Comparison of ENCODE assay signal across 1 cellular context in the genomic region with DNA sequence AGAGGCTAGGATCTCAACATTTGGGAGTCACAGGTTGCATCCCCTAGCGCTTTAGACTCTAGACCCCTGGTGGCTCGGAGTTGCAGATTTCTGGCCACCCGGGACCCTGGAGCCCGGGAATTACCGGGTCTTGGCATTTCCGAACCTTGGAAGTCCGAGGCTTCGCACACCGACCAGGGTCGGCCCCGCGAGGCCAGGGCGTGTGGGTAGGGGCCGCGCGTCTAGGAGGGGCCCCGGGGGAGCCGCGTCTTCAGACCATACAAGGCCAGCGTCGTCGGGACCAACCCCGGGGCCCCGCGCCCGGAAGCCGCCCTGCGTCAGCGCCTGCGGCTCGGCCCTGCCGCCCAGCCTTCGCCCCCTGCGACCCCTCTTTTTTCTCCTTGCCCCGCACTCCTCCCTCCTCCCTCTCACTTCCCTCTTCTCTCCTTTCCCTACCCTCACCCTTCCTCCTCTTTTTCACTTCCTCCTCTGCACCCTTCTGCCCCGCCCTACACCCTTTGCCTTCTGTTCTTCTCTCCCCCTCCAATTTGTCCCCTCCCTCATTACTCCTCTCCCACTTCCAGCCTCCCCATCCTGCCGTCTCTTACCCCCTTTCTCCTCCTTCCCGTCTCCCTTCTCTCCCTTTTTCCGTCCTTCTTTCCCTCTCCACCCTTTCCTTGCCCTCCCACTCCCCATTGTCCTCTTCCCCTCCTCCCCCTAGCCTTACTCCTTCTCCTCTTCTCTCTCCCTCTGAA.
TF ChIP-seq lines count a peak whose summit lies in the region.

No MANE protein-coding gene starts in this region.

TF ChIP-seq in HEK293, 187 proteins besides CTCF, POLR2A, EP300 and RAD21 (continued from another document and continues in another):
- TF ChIP-seq, protein P1, sequence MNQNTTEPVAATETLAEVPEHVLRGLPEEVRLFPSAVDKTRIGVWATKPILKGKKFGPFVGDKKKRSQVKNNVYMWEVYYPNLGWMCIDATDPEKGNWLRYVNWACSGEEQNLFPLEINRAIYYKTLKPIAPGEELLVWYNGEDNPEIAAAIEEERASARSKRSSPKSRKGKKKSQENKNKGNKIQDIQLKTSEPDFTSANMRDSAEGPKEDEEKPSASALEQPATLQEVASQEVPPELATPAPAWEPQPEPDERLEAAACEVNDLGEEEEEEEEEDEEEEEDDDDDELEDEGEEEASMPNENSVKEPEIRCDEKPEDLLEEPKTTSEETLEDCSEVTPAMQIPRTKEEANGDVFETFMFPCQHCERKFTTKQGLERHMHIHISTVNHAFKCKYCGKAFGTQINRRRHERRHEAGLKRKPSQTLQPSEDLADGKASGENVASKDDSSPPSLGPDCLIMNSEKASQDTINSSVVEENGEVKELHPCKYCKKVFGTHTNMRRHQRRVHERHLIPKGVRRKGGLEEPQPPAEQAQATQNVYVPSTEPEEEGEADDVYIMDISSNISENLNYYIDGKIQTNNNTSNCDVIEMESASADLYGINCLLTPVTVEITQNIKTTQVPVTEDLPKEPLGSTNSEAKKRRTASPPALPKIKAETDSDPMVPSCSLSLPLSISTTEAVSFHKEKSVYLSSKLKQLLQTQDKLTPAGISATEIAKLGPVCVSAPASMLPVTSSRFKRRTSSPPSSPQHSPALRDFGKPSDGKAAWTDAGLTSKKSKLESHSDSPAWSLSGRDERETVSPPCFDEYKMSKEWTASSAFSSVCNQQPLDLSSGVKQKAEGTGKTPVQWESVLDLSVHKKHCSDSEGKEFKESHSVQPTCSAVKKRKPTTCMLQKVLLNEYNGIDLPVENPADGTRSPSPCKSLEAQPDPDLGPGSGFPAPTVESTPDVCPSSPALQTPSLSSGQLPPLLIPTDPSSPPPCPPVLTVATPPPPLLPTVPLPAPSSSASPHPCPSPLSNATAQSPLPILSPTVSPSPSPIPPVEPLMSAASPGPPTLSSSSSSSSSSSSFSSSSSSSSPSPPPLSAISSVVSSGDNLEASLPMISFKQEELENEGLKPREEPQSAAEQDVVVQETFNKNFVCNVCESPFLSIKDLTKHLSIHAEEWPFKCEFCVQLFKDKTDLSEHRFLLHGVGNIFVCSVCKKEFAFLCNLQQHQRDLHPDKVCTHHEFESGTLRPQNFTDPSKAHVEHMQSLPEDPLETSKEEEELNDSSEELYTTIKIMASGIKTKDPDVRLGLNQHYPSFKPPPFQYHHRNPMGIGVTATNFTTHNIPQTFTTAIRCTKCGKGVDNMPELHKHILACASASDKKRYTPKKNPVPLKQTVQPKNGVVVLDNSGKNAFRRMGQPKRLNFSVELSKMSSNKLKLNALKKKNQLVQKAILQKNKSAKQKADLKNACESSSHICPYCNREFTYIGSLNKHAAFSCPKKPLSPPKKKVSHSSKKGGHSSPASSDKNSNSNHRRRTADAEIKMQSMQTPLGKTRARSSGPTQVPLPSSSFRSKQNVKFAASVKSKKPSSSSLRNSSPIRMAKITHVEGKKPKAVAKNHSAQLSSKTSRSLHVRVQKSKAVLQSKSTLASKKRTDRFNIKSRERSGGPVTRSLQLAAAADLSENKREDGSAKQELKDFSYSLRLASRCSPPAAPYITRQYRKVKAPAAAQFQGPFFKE (tag by site-specific recombination; IDR thresholded peaks at IDR 0.05; ENCODE audit: borderline replicate concordance), result no peak
- TF ChIP-seq ZNF398 (tag by site-specific recombination; IDR thresholded peaks at IDR 0.05) (peak; percentile 100), ZNF488 (tag by site-specific recombination; IDR thresholded peaks at IDR 0.05) (peak; percentile 71; the same call in 1 of the 2 replicates), ZNF391 (tag by site-specific recombination; IDR thresholded peaks at IDR 0.05; ENCODE audit: borderline replicate concordance, low read depth) (peak; percentile 97), ZNF624 (tag by site-specific recombination; IDR thresholded peaks at IDR 0.05) (no peak), ZNF175 (tag by site-specific recombination; IDR thresholded peaks at IDR 0.05) (no peak), ZNF530 (tag by site-specific recombination; IDR thresholded peaks at IDR 0.05; ENCODE audit: low read depth) (0 out of 2 replicates have a peak, but pooled peaks have one; percentile 66), ZNF302 (tag by site-specific recombination; IDR thresholded peaks at IDR 0.05; ENCODE audit: low read depth) (0 out of 2 replicates have a peak, but pooled peaks have one; percentile 61), ZNF416 (tag by site-specific recombination; IDR thresholded peaks at IDR 0.05) (0 out of 2 replicates have a peak, but pooled peaks have one; percentile 2), ZNF423 (tag by site-specific recombination; IDR thresholded peaks at IDR 0.05) (no peak), ZNF585B (tag by site-specific recombination; IDR thresholded peaks at IDR 0.05) (no peak), GLI4 (tag by site-specific recombination; IDR thresholded peaks at IDR 0.05) (no peak), ZNF610 (tag by site-specific recombination; IDR thresholded peaks at IDR 0.05; ENCODE audit: borderline replicate concordance) (peak; percentile 59; the same call in 1 of the 2 replicates), ZNF341 (tag by site-specific recombination; IDR thresholded peaks at IDR 0.05; ENCODE audit: low read depth) (no peak; the same call in 1 of the 2 replicates), ZIC2 (tag by site-specific recombination; IDR thresholded peaks at IDR 0.05) (peak; percentile 27), SCRT2 (tag by site-specific recombination; IDR thresholded peaks at IDR 0.05) (no peak), KLF8 (tag by site-specific recombination; IDR thresholded peaks at IDR 0.05) (peak; percentile 98), ZNF10 (tag by site-specific recombination; IDR thresholded peaks at IDR 0.05) (no peak; the same call in 1 of the 2 replicates), ZNF621 (tag by site-specific recombination; IDR thresholded peaks at IDR 0.05) (no peak; the same call in 1 of the 2 replicates), IKZF3 (tag by site-specific recombination; IDR thresholded peaks at IDR 0.05) (0 out of 2 replicates have a peak, but pooled peaks have one; percentile 6), ZNF280D (tag by site-specific recombination; IDR thresholded peaks at IDR 0.05) (no peak), ZNF629 (tag by site-specific recombination; IDR thresholded peaks at IDR 0.05) (peak; percentile 71), ZNF560 (tag by site-specific recombination; IDR thresholded peaks at IDR 0.05; ENCODE audit: borderline replicate concordance) (no peak), HOXC10 (CRISPR knock-in tag; IDR thresholded peaks at IDR 0.05) (no peak), OVOL3 (tag by site-specific recombination; IDR thresholded peaks at IDR 0.05) (no peak), ZBTB20 (tag by site-specific recombination; IDR thresholded peaks at IDR 0.05) (peak; percentile 100), ZNF704 (tag by site-specific recombination; IDR thresholded peaks at IDR 0.05) (no peak), ZNF138 (tag by site-specific recombination; IDR thresholded peaks at IDR 0.05; ENCODE audit: borderline replicate concordance) (no peak), KLF9 (tag by site-specific recombination; IDR thresholded peaks at IDR 0.05; ENCODE audit: low read depth) (peak; percentile 61), ZNF747 (tag by site-specific recombination; IDR thresholded peaks at IDR 0.05) (no peak), ZNF2 (tag by site-specific recombination; IDR thresholded peaks at IDR 0.05) (no peak), ZNF157 (tag by site-specific recombination; IDR thresholded peaks at IDR 0.05) (peak; percentile 64; the same call in 1 of the 2 replicates), ZFP69B (tag by site-specific recombination; IDR thresholded peaks at IDR 0.05) (peak; percentile 88), ZNF48 (tag by site-specific recombination; IDR thresholded peaks at IDR 0.05) (no peak), ZBTB26 (tag by site-specific recombination; optimal IDR thresholded peaks at IDR 0.05) (peak; percentile 94), ZNF777 (tag by site-specific recombination; IDR thresholded peaks at IDR 0.05; ENCODE audit: borderline replicate concordance) (peak; percentile 86), ZNF707 (tag by site-specific recombination; IDR thresholded peaks at IDR 0.05) (peak; percentile 49; the same call in 1 of the 2 replicates), PBX3 (CRISPR knock-in tag; IDR thresholded peaks at IDR 0.05) (no peak), REPIN1 (tag by site-specific recombination; IDR thresholded peaks at IDR 0.05; ENCODE audit: low read depth) (peak; percentile 57; the same call in 1 of the 2 replicates), ZNF510 (tag by site-specific recombination; IDR thresholded peaks at IDR 0.05; ENCODE audit: insufficient replicate concordance) (no peak)
- TF ChIP-seq, protein P2, sequence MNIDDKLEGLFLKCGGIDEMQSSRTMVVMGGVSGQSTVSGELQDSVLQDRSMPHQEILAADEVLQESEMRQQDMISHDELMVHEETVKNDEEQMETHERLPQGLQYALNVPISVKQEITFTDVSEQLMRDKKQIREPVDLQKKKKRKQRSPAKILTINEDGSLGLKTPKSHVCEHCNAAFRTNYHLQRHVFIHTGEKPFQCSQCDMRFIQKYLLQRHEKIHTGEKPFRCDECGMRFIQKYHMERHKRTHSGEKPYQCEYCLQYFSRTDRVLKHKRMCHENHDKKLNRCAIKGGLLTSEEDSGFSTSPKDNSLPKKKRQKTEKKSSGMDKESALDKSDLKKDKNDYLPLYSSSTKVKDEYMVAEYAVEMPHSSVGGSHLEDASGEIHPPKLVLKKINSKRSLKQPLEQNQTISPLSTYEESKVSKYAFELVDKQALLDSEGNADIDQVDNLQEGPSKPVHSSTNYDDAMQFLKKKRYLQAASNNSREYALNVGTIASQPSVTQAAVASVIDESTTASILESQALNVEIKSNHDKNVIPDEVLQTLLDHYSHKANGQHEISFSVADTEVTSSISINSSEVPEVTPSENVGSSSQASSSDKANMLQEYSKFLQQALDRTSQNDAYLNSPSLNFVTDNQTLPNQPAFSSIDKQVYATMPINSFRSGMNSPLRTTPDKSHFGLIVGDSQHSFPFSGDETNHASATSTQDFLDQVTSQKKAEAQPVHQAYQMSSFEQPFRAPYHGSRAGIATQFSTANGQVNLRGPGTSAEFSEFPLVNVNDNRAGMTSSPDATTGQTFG (tag by site-specific recombination; IDR thresholded peaks at IDR 0.05; ENCODE audit: borderline replicate concordance), result peak; percentile 97
